Comparison of ENCODE assay signal across 11 cellular contexts in genomic region chr2:237704476-237705224, GRCh38.
A peak's percentile ranks its signal among the peaks of the same experiment; 100 is the strongest.
DNase-seq lines count a peak whose midpoint lies in the region; ATAC-seq, FAIRE-seq and TF ChIP-seq lines count a peak whose summit lies in the region.
"Had no signal": no experiment of that assay in that cellular context is flagged by ENCODE, and none has a peak within 500 bp of the region (broad histone marks: within the 10 kb centered on the region; RNA-seq: fewer than 3 reads in every experiment).

No MANE protein-coding gene starts in this region.

- POLR2A ChIA-PET in IMR-90 (lab: Charles Lee; ENCODE audit: unreplicated experiment), result no interaction called here
- POLR2A ChIA-PET in GM12878 (lab: Charles Lee), result interaction anchor here (0.7 to 0.9 kb wide), 3 partner anchors 30 to 395 kb away, joined by 3 to 6 read pairs (median 3); no protein-coding TSS in a partner anchor

- ATAC-seq in IMR-90 (ENCODE audit: low read depth) (no peak), GM12878 (no peak), mucosa of descending colon (peak; percentile 12), GM21737 (IDR thresholded peaks at IDR 0.05; ENCODE audit: unreplicated experiment) (no peak)
- ATAC-seq: Panc1 had no signal

- TF ChIP-seq POLR2A in IMR-90 (IDR thresholded peaks at IDR 0.05; ENCODE audit: low read depth, low read length), result no peak
- TF ChIP-seq POLR2A in GM12878 (IDR thresholded peaks at IDR 0.05; ENCODE audit: low read depth, low read length), result no peak

- H3K27me3 ChIP-seq in IMR-90 (ENCODE audit: control insufficient read depth, insufficient read depth, low read length) (no peaks in the 10 kb centered on the region), GM12878 (replicated peaks in 1 of 2; ENCODE audit: control insufficient read depth in 2 of 2, insufficient read depth in 2 of 2, low read length in 1 of 2) (no peaks in the 10 kb centered on the region)

- H3K9ac ChIP-seq in IMR-90 (ENCODE audit: low read depth, low read length) (no peak overlapping the region), GM12878 (ENCODE audit: control insufficient read depth, insufficient read depth, low read length) (no peak overlapping the region)
- H3K9ac ChIP-seq: parathyroid adenoma had no signal

- WGBS in IMR-90 (ENCODE audit: extremely low coverage in 2 of 2, insufficient read length in 1 of 2), 2 experiments, result 78% methylated on average over 1 of the region's 12 CpGs; no CpG with 5 or more reads in 1 of the 2 experiments
- 83% methylated on average over 12 of the region's 12 CpGs for WGBS in GM12878 (ENCODE audit: insufficient coverage, insufficient replicate concordance, low lambda C conversion rate, missing lambda C conversion rate)

- H2AK9ac ChIP-seq in IMR-90 (replicated peaks; ENCODE audit: low read depth, low read length, poor library complexity), result no peak overlapping the region

- CTCF ChIA-PET in IMR-90 (lab: Yijun Ruan, JAX), result interaction anchor here (0.7 kb wide), 1 partner anchor 37 kb away, joined by 3 read pairs; no protein-coding TSS in a partner anchor
- CTCF ChIA-PET in GM12878 (lab: Yijun Ruan, JAX), result interaction anchor here (0.9 to 2.6 kb wide), 4 partner anchors 32 to 121 kb away, joined by 3 to 14 read pairs (median 5); no protein-coding TSS in a partner anchor

- intact Hi-C loops in IMR-90 (cut with micrococcal nuclease) (no loop called here), GM12878 (cut with micrococcal nuclease; ENCODE audit: unreplicated experiment) (loop anchor here (5.0 kb wide), 1 partner anchor 37 kb away; no protein-coding TSS in a partner anchor), mucosa of descending colon (cut with DNase I, micrococcal nuclease) (no loop called here)

- H3K36me3 ChIP-seq in IMR-90 (ENCODE audit: control insufficient read depth, insufficient read depth, low read length), result peaks cover 6% of the 10 kb centered on the region; the same call in 1 of the 2 replicates
- H3K36me3 ChIP-seq in GM12878 (ENCODE audit: control insufficient read depth in 2 of 2, insufficient read depth in 2 of 2, low read length in 1 of 2), result peaks cover 4 to 6% of the 10 kb centered on the region in 2 experiments; a peak in 3 of 4 replicates
- H3K36me3 ChIP-seq in mucosa of descending colon (ENCODE audit: low read depth), result no peaks in the 10 kb centered on the region

- peaks cover 5 to 99% of the 10 kb centered on the region in 2 experiments; a peak in 3 of 4 replicates for H3K79me1 ChIP-seq in IMR-90 (ENCODE audit: low read depth in 1 of 2, low read length in 2 of 2)

- peak overlapping the region; percentile 56; the same call in 1 of the 2 replicates for H3K23ac ChIP-seq in IMR-90 (ENCODE audit: low read depth, low read length)

- H2AFZ ChIP-seq in IMR-90 (replicated peaks; ENCODE audit: low read length, poor library complexity) (no peak overlapping the region), GM12878 (ENCODE audit: control insufficient read depth, low read depth, low read length) (no peak overlapping the region)
- H2AFZ ChIP-seq: parathyroid adenoma had no signal

- no peak for FAIRE-seq in GM12878 (lab: Jason Lieb, UNC)

- no peaks in the 10 kb centered on the region for H3K9me3 ChIP-seq in IMR-90 (ENCODE audit: control insufficient read depth, insufficient read depth, low read length)
- H3K9me3 ChIP-seq in GM12878 (replicated peaks; ENCODE audit: control insufficient read depth, insufficient read depth, low read length), result no peaks in the 10 kb centered on the region
- no peaks in the 10 kb centered on the region for H3K9me3 ChIP-seq in mucosa of descending colon

- peak overlapping the region; percentile 37; the same call in 1 of the 2 replicates for H3K18ac ChIP-seq in IMR-90 (ENCODE audit: low read depth, low read length)

- in situ Hi-C loops in IMR-90 (cut with MboI; ENCODE audit: low sequenced_read_pairs) (no loop called here), GM12878 (cut with MboI) (no loop called here)

- peak overlapping the region; percentile 77 for H2AK5ac ChIP-seq in IMR-90 (ENCODE audit: low read depth, low read length)

- RAD21 ChIA-PET in GM12878 (lab: Charles Lee; ENCODE audit: unreplicated experiment), result interaction anchor here (1.7 kb wide), 1 partner anchor 41 kb away, joined by 7 read pairs; no protein-coding TSS in a partner anchor

- BruUV-seq in IMR-90 (replicated peaks; lab: Mats Ljungman, UMichigan), result no TSS peak
- BruUV-seq in GM12878 (replicated peaks; lab: Mats Ljungman, UMichigan), result no TSS peak

- SMC1A ChIA-PET in GM12878 (lab: Charles Lee; ENCODE audit: uncharacterized antibody, unreplicated experiment), result interaction anchor here (4.7 to 5.0 kb wide), 2 partner anchors 17 to 31 kb away, joined by 18 to 49 read pairs; no protein-coding TSS in a partner anchor

- peak overlapping the region; percentile 10; the same call in 1 of the 2 replicates for H4K91ac ChIP-seq in IMR-90 (ENCODE audit: insufficient read depth, low read depth, low read length)

- H3K4me3 ChIP-seq in IMR-90 (ENCODE audit: insufficient read depth, low read depth, low read length) (no peak overlapping the region), GM12878 (no peak overlapping the region), mucosa of descending colon (no peak overlapping the region)

- H4K5ac ChIP-seq in IMR-90 (ENCODE audit: low read depth, low read length), result no peak overlapping the region

- peaks cover 42% of the 10 kb centered on the region for H3K9me1 ChIP-seq in IMR-90 (ENCODE audit: insufficient read depth, low read length)

- H3K4ac ChIP-seq in IMR-90 (ENCODE audit: low read depth, low read length), result peak overlapping the region; percentile 64; the same call in 1 of the 2 replicates

- TF ChIP-seq EP300 in GM12878 (IDR thresholded peaks at IDR 0.05; ENCODE audit: borderline replicate concordance in 1 of 2, control insufficient read depth in 1 of 2, low read depth in 2 of 2, low read length in 2 of 2), result no peak

- TF ChIP-seq CTCF in IMR-90 (conservative IDR thresholded peaks at IDR 0.05; ENCODE audit: low read depth, low read length) (no peak), GM12878 (IDR thresholded peaks at IDR 0.05 in 2 of 3, conservative IDR thresholded peaks at IDR 0.05 in 1 of 3; ENCODE audit: control insufficient read depth in 2 of 3, extremely low read depth in 1 of 3, insufficient read depth in 1 of 3, low read depth in 3 of 3, low read length in 3 of 3) (no peak), mucosa of descending colon (IDR thresholded peaks at IDR 0.05) (no peak)

- peak overlapping the region; percentile 11; the same call in 1 of the 2 replicates for H2BK120ac ChIP-seq in IMR-90 (ENCODE audit: low read depth, low read length)

- H4K8ac ChIP-seq in IMR-90 (ENCODE audit: low read depth in 2 of 2, low read length in 2 of 2), result no peak overlapping the region

- peak overlapping the region; percentile 9 for H2BK5ac ChIP-seq in IMR-90 (ENCODE audit: low read depth, low read length, poor library complexity, severe bottlenecking)

- no peak overlapping the region for H3K56ac ChIP-seq in IMR-90 (ENCODE audit: extremely low read depth, insufficient read depth, low read length)

- peak; percentile 52 for DNase-seq in AG08395 (ENCODE audit: low spot score)
- peak; percentile 64 for DNase-seq in IMR-90
- no peak for DNase-seq in GM12878 (ENCODE audit: low read depth, low spot score)
- no peak for DNase-seq in mucosa of descending colon
- no peak for DNase-seq in COLO668 (lab: John Stamatoyannopoulos, UW; ENCODE audit: unreplicated experiment)
- DNase-seq in HPDE6-E6E7 (ENCODE audit: extremely low spot score), result no peak
- no peak for DNase-seq in activated gamma-delta T cell (lab: John Stamatoyannopoulos, UW)
- DNase-seq: caudate nucleus had no signal

- H3K27ac ChIP-seq in IMR-90 (ENCODE audit: insufficient read depth, low read length) (no peak overlapping the region; the same call in 1 of the 2 replicates), GM12878 (ENCODE audit: control insufficient read depth, insufficient read depth) (peak overlapping the region; percentile 36; the same call in 1 of the 2 replicates)
- H3K27ac ChIP-seq: parathyroid adenoma had no signal

- 0 out of 2 replicates have a peak overlapping the region, but pooled peaks have one; percentile 20 for H2BK20ac ChIP-seq in IMR-90 (ENCODE audit: low read depth, low read length)

- H4K20me1 ChIP-seq in IMR-90 (ENCODE audit: insufficient read depth, low read length), result peaks cover 98% of the 10 kb centered on the region
- no peaks in the 10 kb centered on the region; the same call in 1 of the 2 replicates for H4K20me1 ChIP-seq in GM12878 (ENCODE audit: control insufficient read depth, insufficient read depth)

- H3K4me2 ChIP-seq in IMR-90 (ENCODE audit: low read depth, low read length), result peak overlapping the region; percentile 42; the same call in 1 of the 2 replicates
- peak overlapping the region; percentile 32 for H3K4me2 ChIP-seq in GM12878 (ENCODE audit: control insufficient read depth, insufficient read depth)

- H3K4me1 ChIP-seq in IMR-90 (ENCODE audit: control insufficient read depth, insufficient read depth, low read length) (peaks cover 57% of the 10 kb centered on the region), GM12878 (ENCODE audit: control insufficient read depth, insufficient read depth, low read length) (peaks cover 48% of the 10 kb centered on the region), mucosa of descending colon (ENCODE audit: low read depth) (peaks cover 63% of the 10 kb centered on the region)

- H2BK15ac ChIP-seq in IMR-90 (ENCODE audit: low read depth, low read length), result no peak overlapping the region

- H3K79me2 ChIP-seq in GM12878 (ENCODE audit: control insufficient read depth, insufficient read depth, low read length), result peaks cover 86% of the 10 kb centered on the region

- dilution Hi-C loops in IMR-90 (cut with HindIII; ENCODE audit: low sequenced_read_pairs, unreplicated experiment), result no loop called here

- no peak for TF ChIP-seq RAD21 in IMR-90 (IDR thresholded peaks at IDR 0.05; ENCODE audit: low read length)
- TF ChIP-seq RAD21 in GM12878 (IDR thresholded peaks at IDR 0.05; ENCODE audit: insufficient read depth, low read depth, low read length), result no peak

- H3K14ac ChIP-seq in IMR-90 (replicated peaks; ENCODE audit: low read depth, low read length), result peak overlapping the region; percentile 7; the same call in 1 of the 2 replicates

TF ChIP-seq in IMR-90, 13 proteins besides CTCF, POLR2A, EP300 and RAD21 (continues in another document):
- TF ChIP-seq MAZ (IDR thresholded peaks at IDR 0.05; ENCODE audit: borderline replicate concordance, low read depth, low read length), result no peak
- TF ChIP-seq RCOR1 (IDR thresholded peaks at IDR 0.05; ENCODE audit: insufficient replicate concordance, low read length), result no peak
- TF ChIP-seq SMC3 (IDR thresholded peaks at IDR 0.05; ENCODE audit: low read depth, low read length), result no peak
- peak; percentile 6; the same call in 1 of the 2 replicates for TF ChIP-seq NFE2L2 (IDR thresholded peaks at IDR 0.05; ENCODE audit: low read depth, low read length)
- TF ChIP-seq CHD1 (IDR thresholded peaks at IDR 0.05; ENCODE audit: low read depth, low read length), result no peak

TF ChIP-seq in GM12878, 131 proteins besides CTCF, POLR2A, EP300 and RAD21 (continues in another document):
- no peak for TF ChIP-seq IKZF1 (conservative IDR thresholded peaks at IDR 0.05)

Comparison
In these comparisons a context has a peak if more than half of its experiments do, and no peak if none do; other contexts are left out.
1. DNase-seq: peak in AG08395 (single experiment) and IMR-90 (single experiment); none in GM12878 (single experiment), mucosa of descending colon (0 of 3), COLO668 (single experiment), HPDE6-E6E7 (single experiment) and activated gamma-delta T cell (single experiment).